Comparison of ENCODE assay signal across 22 cellular contexts in the genomic region with DNA sequence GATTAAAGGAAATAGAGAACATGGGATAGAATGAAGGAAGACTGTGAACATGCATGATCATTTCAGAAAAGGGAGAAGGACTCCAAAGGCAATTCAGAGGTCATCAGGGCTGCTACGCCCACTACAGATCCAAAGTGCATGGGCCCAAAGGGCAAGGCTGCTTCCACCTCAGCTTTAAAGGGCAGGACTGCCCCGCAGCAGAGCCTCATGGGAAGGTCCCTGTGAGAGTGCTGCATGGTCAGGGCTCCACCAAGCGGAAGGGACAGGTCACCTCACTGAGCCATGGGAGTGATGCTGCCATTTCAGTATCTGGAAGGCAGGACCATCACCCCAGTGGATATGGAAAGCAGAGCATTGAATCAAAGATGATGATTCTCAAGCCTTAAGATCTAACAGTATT.
"Had no signal": no experiment of that assay in that cellular context is flagged by ENCODE, and none has a peak within 500 bp of the region (broad histone marks: within the 10 kb centered on the region; RNA-seq: fewer than 3 reads in every experiment).

No MANE protein-coding gene starts in this region.

- H3K27me3 ChIP-seq: heart right ventricle, hepatocyte, left lung, neural progenitor cell, ovary, right atrium auricular region, spleen, suprapubic skin, tibial artery, vagina had no signal

- H3K36me3 ChIP-seq: heart right ventricle, left lung, lower lobe of right lung, neural progenitor cell, ovary, right atrium auricular region, suprapubic skin, thoracic aorta, vagina had no signal

- DNase-seq: heart right ventricle; islet precursor cell; left lung; lower lobe of right lung; mammary epithelial cell; mesendoderm; midbrain; naive thymus-derived CD8-positive, alpha-beta T cell; ovary; spleen; stimulated activated CD4-positive, alpha-beta T cell treated with anti-CD3 and anti-CD28 coated beads, Interleukin-4, amount 100 ng/mL, for 24 hours; stimulated activated naive CD4-positive, alpha-beta T cell; tibial artery had no signal

- H3K4me3 ChIP-seq: heart right ventricle, hepatocyte, left lung, lower lobe of right lung, neural progenitor cell, ovary, right atrium auricular region, skin epidermis, spleen, suprapubic skin, thoracic aorta, tibial artery, vagina had no signal

- H3K4me2 ChIP-seq: hepatocyte, neural progenitor cell had no signal

- H3K9ac ChIP-seq: neural progenitor cell had no signal

- H2AFZ ChIP-seq: hepatocyte, neural progenitor cell had no signal

- H3K27ac ChIP-seq: heart right ventricle, hepatocyte, left lung, lower lobe of right lung, neural progenitor cell, ovary, right atrium auricular region, skin epidermis, spleen, suprapubic skin, thoracic aorta, tibial artery, vagina had no signal

- H3K4me1 ChIP-seq: lower lobe of right lung, neural progenitor cell, right atrium auricular region, suprapubic skin, vagina had no signal

- ATAC-seq: left lung; naive thymus-derived CD8-positive, alpha-beta T cell; sciatic nerve; stimulated activated effector memory CD8-positive, alpha-beta T cell treated with anti-CD3 and anti-CD28 coated beads, Interleukin-12 subunit alpha, Interleukin-12 subunit beta, amount 100 ng/mL, for 72 hours had no signal

- H3K9me3 ChIP-seq: ovary, suprapubic skin had no signal
